In the genomic region with DNA sequence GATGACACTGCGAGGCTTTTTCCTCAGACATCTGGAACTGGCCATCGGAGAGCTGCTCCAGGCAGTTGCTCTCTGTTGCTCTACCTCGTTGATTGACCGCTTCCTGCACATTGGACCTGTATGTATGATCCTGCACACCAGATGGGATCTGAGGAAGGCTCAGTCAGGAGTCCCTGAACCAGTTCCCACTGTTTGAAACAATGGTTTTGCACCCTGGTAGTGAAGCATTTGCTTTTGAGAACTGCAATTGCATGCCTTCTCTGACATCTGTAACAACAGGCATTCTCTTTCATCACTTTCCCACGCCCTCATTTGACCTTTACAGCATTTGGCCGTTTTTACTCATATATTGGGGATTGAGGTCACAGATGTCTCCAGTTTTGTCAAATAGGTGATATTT, we compare ENCODE assay signal across 1 cellular context.
TF ChIP-seq lines count a peak whose summit lies in the region.

No MANE protein-coding gene starts in this region.

TF ChIP-seq in HepG2, 621 proteins besides CTCF, POLR2A, EP300 and RAD21 (continued from another document):
- TF ChIP-seq, protein P1, sequence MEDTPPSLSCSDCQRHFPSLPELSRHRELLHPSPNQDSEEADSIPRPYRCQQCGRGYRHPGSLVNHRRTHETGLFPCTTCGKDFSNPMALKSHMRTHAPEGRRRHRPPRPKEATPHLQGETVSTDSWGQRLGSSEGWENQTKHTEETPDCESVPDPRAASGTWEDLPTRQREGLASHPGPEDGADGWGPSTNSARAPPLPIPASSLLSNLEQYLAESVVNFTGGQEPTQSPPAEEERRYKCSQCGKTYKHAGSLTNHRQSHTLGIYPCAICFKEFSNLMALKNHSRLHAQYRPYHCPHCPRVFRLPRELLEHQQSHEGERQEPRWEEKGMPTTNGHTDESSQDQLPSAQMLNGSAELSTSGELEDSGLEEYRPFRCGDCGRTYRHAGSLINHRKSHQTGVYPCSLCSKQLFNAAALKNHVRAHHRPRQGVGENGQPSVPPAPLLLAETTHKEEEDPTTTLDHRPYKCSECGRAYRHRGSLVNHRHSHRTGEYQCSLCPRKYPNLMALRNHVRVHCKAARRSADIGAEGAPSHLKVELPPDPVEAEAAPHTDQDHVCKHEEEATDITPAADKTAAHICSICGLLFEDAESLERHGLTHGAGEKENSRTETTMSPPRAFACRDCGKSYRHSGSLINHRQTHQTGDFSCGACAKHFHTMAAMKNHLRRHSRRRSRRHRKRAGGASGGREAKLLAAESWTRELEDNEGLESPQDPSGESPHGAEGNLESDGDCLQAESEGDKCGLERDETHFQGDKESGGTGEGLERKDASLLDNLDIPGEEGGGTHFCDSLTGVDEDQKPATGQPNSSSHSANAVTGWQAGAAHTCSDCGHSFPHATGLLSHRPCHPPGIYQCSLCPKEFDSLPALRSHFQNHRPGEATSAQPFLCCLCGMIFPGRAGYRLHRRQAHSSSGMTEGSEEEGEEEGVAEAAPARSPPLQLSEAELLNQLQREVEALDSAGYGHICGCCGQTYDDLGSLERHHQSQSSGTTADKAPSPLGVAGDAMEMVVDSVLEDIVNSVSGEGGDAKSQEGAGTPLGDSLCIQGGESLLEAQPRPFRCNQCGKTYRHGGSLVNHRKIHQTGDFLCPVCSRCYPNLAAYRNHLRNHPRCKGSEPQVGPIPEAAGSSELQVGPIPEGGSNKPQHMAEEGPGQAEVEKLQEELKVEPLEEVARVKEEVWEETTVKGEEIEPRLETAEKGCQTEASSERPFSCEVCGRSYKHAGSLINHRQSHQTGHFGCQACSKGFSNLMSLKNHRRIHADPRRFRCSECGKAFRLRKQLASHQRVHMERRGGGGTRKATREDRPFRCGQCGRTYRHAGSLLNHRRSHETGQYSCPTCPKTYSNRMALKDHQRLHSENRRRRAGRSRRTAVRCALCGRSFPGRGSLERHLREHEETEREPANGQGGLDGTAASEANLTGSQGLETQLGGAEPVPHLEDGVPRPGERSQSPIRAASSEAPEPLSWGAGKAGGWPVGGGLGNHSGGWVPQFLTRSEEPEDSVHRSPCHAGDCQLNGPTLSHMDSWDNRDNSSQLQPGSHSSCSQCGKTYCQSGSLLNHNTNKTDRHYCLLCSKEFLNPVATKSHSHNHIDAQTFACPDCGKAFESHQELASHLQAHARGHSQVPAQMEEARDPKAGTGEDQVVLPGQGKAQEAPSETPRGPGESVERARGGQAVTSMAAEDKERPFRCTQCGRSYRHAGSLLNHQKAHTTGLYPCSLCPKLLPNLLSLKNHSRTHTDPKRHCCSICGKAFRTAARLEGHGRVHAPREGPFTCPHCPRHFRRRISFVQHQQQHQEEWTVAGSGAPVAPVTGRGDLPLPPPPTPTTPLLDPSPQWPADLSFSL (CRISPR knock-in tag; IDR thresholded peaks at IDR 0.05) = no peak
- no peak for TF ChIP-seq SIN3B (IDR thresholded peaks at IDR 0.05; ENCODE audit: low read length)
